ENCODE assay signal across 8 cellular contexts in genomic region chr12:128021561-128021960, GRCh38.
"Had no signal": no experiment of that assay in that cellular context is flagged by ENCODE, and none has a peak within 500 bp of the region (broad histone marks: within the 10 kb centered on the region; RNA-seq: fewer than 3 reads in every experiment).

No MANE protein-coding gene starts in this region.

- H3K4me2 ChIP-seq: GM23338 had no signal

- H3K4me1 Mint-ChIP-seq: GM23338 had no signal

- DNase-seq: H9, HCEC 1CT, IMR-90 had no signal

- H3K4me3 ChIP-seq: GM23338 had no signal

- H3K4me3 Mint-ChIP-seq: GM23338, H9 had no signal

- H3K27ac ChIP-seq: HL-60 had no signal

- H3K27ac Mint-ChIP-seq: GM23338, H9 had no signal

- FAIRE-seq: H1, H54, HTR-8/SVneo had no signal

- ATAC-seq: GM23338 had no signal

- H3K9me3 Mint-ChIP-seq: H9 had no signal

- H2AFZ ChIP-seq: GM23338 had no signal
